Comparison of ENCODE assay signal across 8 cellular contexts in the genomic region with DNA sequence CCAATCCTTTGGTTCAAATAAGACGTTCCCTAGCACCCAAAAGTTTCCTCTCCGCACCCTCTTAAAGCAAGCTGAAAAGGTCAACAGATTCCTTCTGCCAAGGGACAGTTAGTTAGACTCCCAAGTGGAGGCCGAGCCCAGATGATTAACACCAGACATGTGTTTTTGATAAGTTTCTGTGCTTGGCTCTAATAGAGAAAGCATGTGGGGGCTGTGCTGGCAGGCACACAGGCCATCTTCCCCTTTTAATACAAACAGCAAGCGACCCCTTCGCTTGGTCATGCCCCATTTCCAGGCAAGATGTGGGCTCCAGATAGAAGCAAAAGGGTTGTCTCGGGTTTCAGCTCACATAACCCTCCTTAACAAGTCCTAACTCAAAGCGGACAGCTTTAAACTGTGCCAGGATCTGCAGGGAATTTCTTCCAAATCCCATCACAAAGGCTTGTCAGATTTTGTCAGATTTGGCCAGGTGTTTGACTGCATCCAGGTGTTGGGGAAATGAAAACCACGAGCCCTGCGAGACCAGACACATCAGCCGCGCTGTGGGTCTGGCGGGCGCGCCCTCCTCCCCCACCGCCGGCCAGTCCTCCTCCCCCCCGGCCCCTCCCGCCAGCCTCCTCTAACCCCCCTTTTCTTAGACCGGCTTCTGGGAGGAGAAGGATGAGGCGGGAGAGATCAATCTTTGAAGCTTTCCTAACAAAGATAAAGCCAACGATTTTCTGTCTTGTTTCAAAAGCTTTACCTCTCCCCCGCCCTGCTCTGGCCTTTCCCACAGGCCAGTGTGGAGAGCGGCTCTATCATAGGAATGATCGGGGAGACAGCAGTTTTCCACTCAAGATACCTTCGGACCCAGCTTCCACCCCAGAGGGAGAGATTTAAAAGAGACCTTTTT. TPM values are rescaled to one million over a fixed set of nuclear protein-coding genes. Genes with fewer than 3 reads are reported as not detected.
DNase-seq lines count a peak whose midpoint lies in the region; TF ChIP-seq lines count a peak whose summit lies in the region.

No MANE protein-coding gene starts in this region.

- peaks cover 12% of the 10 kb centered on the region for H3K79me2 ChIP-seq in smooth muscle cell (ENCODE audit: low read depth)

- TF ChIP-seq CTCF in AG09319 (IDR thresholded peaks at IDR 0.05; ENCODE audit: low read depth, low read length) (no peak), smooth muscle cell (IDR thresholded peaks at IDR 0.05; ENCODE audit: borderline replicate concordance, insufficient read depth, poor library complexity, severe bottlenecking) (no peak)

- H3K27ac ChIP-seq in HUES48 (ENCODE audit: low read depth, low read length) (peak overlapping the region; percentile 71), smooth muscle cell (ENCODE audit: low read depth) (peak overlapping the region; percentile 90)

- WGBS in smooth muscle cell (ENCODE audit: low lambda C conversion rate): 1% methylated on average over 22 of the region's 25 CpGs

- H3K4me1 Mint-ChIP-seq in activated T-helper 1 cell treated with anti-CD3 and anti-CD28 coated beads, Interleukin-12 subunit alpha, Interleukin-12 subunit beta, Interleukin-2, Interleukin-4 antibody, amounts not matched to agents 30 ng/mL and 10 ng/mL and 1 ng/mL, durations not matched to agents 14 hours and 24 hours and 36 hours (ENCODE audit: low read depth): peaks cover 59% of the 10 kb centered on the region

- H4K20me1 ChIP-seq in smooth muscle cell (ENCODE audit: low read depth): peaks cover 20% of the 10 kb centered on the region

- H3K4me1 ChIP-seq in HUES48 (ENCODE audit: control insufficient read depth, insufficient read depth, low read length) (peaks cover 37% of the 10 kb centered on the region), smooth muscle cell (ENCODE audit: low read depth) (peaks cover 44% of the 10 kb centered on the region)

- H3K27ac Mint-ChIP-seq in activated T-helper 1 cell treated with anti-CD3 and anti-CD28 coated beads, Interleukin-12 subunit alpha, Interleukin-12 subunit beta, Interleukin-2, Interleukin-4 antibody, amounts not matched to agents 30 ng/mL and 10 ng/mL and 1 ng/mL, durations not matched to agents 14 hours and 24 hours and 36 hours: no peak overlapping the region

- H3K9me3 ChIP-seq in HUES48 (ENCODE audit: control insufficient read depth, insufficient read depth, low read length) (no peaks in the 10 kb centered on the region), smooth muscle cell (replicated peaks; ENCODE audit: low read depth) (no peaks in the 10 kb centered on the region)

- H3K9me3 Mint-ChIP-seq in activated T-helper 1 cell treated with anti-CD3 and anti-CD28 coated beads, Interleukin-12 subunit alpha, Interleukin-12 subunit beta, Interleukin-2, Interleukin-4 antibody, amounts not matched to agents 30 ng/mL and 10 ng/mL and 1 ng/mL, durations not matched to agents 14 hours and 24 hours and 36 hours: no peaks in the 10 kb centered on the region

- peak overlapping the region; percentile 69 for H3K4me3 ChIP-seq in HUES48 (ENCODE audit: low read depth, low read length)
- H3K4me3 ChIP-seq in smooth muscle cell: peak overlapping the region; percentile 83

- H3K36me3 ChIP-seq in HUES48 (ENCODE audit: control insufficient read depth, insufficient read depth, low read length) (no peaks in the 10 kb centered on the region), smooth muscle cell (ENCODE audit: low read depth) (no peaks in the 10 kb centered on the region)

- H3K4me2 ChIP-seq in smooth muscle cell: peak overlapping the region; percentile 91

- H3K27me3 Mint-ChIP-seq in activated T-helper 1 cell treated with anti-CD3 and anti-CD28 coated beads, Interleukin-12 subunit alpha, Interleukin-12 subunit beta, Interleukin-2, Interleukin-4 antibody, amounts not matched to agents 30 ng/mL and 10 ng/mL and 1 ng/mL, durations not matched to agents 14 hours and 24 hours and 36 hours (ENCODE audit: insufficient read depth): peaks cover 51% of the 10 kb centered on the region

- DNase-seq in AG09319 (ENCODE audit: extremely low read depth, low read depth): peak; percentile 84
- no peak for DNase-seq in activated T-helper 1 cell treated with anti-CD3 and anti-CD28 coated beads, Interleukin-12 subunit alpha, Interleukin-12 subunit beta, Interleukin-2, Interleukin-4 antibody, amounts not matched to agents 30 ng/mL and 10 ng/mL and 1 ng/mL, durations not matched to agents 14 hours and 24 hours and 36 hours (ENCODE audit: low spot score)
- DNase-seq in hepatic stellate cell (ENCODE audit: low spot score): peak; percentile 29
- no peak for DNase-seq in smooth muscle cell (lab: John Stamatoyannopoulos, UW; ENCODE audit: unreplicated experiment)
- DNase-seq in NCI-H1694 treated with DMSO at 0.1 percent for 48 hours (lab: John Stamatoyannopoulos, UW): no peak
- DNase-seq in activated CD8-positive, alpha-beta memory T cell treated with anti-CD3 and anti-CD28 coated beads for 24 hours: no peak
- no peak for DNase-seq in activated gamma-delta T cell (lab: John Stamatoyannopoulos, UW)

- peaks cover 46% of the 10 kb centered on the region for H3F3A ChIP-seq in smooth muscle cell (ENCODE audit: low read depth)

- no peak overlapping the region for H2AFZ ChIP-seq in smooth muscle cell (ENCODE audit: low read depth)

- H3K27me3 ChIP-seq in HUES48 (ENCODE audit: control insufficient read depth, insufficient read depth, low read length) (peaks cover 42% of the 10 kb centered on the region), smooth muscle cell (ENCODE audit: low read depth) (no peaks in the 10 kb centered on the region)

- H3K36me3 Mint-ChIP-seq in activated T-helper 1 cell treated with anti-CD3 and anti-CD28 coated beads, Interleukin-12 subunit alpha, Interleukin-12 subunit beta, Interleukin-2, Interleukin-4 antibody, amounts not matched to agents 30 ng/mL and 10 ng/mL and 1 ng/mL, durations not matched to agents 14 hours and 24 hours and 36 hours (ENCODE audit: low read depth): peaks cover 3% of the 10 kb centered on the region

- intact Hi-C loops in activated T-helper 1 cell treated with anti-CD3 and anti-CD28 coated beads, Interleukin-12 subunit alpha, Interleukin-12 subunit beta, Interleukin-2, Interleukin-4 antibody, amounts not matched to agents 30 ng/mL and 10 ng/mL and 1 ng/mL, durations not matched to agents 14 hours and 24 hours and 36 hours (cut with micrococcal nuclease): loop anchor here (5.0 to 10.0 kb wide), 7 partner anchors 118 to 1405 kb away; a partner anchor contains a TSS

- H3K9ac ChIP-seq in HUES48 (ENCODE audit: low read depth, low read length): no peak overlapping the region; the same call in 1 of the 2 replicates
- peak overlapping the region; percentile 16 for H3K9ac ChIP-seq in smooth muscle cell (ENCODE audit: low read depth)

- peak overlapping the region; percentile 45 for H3K4me3 Mint-ChIP-seq in activated T-helper 1 cell treated with anti-CD3 and anti-CD28 coated beads, Interleukin-12 subunit alpha, Interleukin-12 subunit beta, Interleukin-2, Interleukin-4 antibody, amounts not matched to agents 30 ng/mL and 10 ng/mL and 1 ng/mL, durations not matched to agents 14 hours and 24 hours and 36 hours

RNA-seq across cellular contexts. Expression of a gene that starts 3.4 kb away (rescaled TPM):
- total RNA-seq in activated T-helper 1 cell treated with anti-CD3 and anti-CD28 coated beads, Interleukin-12 subunit alpha, Interleukin-12 subunit beta, Interleukin-2, Interleukin-4 antibody, amounts not matched to agents 30 ng/mL and 10 ng/mL and 1 ng/mL, durations not matched to agents 14 hours and 24 hours and 36 hours: 2.5 and 2.6 TPM in 2 replicates
- total RNA-seq in smooth muscle cell: 69.5 and 96.8 TPM in 2 replicates
- polyA plus RNA-seq in smooth muscle cell: 52.0 and 59.9 TPM in 2 replicates

Comparison
In these comparisons a context has a peak if more than half of its experiments do, and no peak if none do; other contexts are left out.
1. DNase-seq: peak in AG09319 (single experiment) and hepatic stellate cell (single experiment); none in activated T-helper 1 cell treated with anti-CD3 and anti-CD28 coated beads, Interleukin-12 subunit alpha, Interleukin-12 subunit beta, Interleukin-2, Interleukin-4 antibody, amounts not matched to agents 30 ng/mL and 10 ng/mL and 1 ng/mL, durations not matched to agents 14 hours and 24 hours and 36 hours (single experiment), smooth muscle cell (single experiment), NCI-H1694 treated with DMSO at 0.1 percent for 48 hours (single experiment), activated CD8-positive, alpha-beta memory T cell treated with anti-CD3 and anti-CD28 coated beads for 24 hours (single experiment) and activated gamma-delta T cell (single experiment).
2. RNA of a gene that starts 3.4 kb away (total RNA-seq): 69.5 to 96.8 TPM in smooth muscle cell; 2.5 to 2.6 TPM in activated T-helper 1 cell treated with anti-CD3 and anti-CD28 coated beads, Interleukin-12 subunit alpha, Interleukin-12 subunit beta, Interleukin-2, Interleukin-4 antibody, amounts not matched to agents 30 ng/mL and 10 ng/mL and 1 ng/mL, durations not matched to agents 14 hours and 24 hours and 36 hours; every median in the first group is over 10 times any median in the second.